In genomic region chr11:95520765-95521542, GRCh38 we compare ENCODE assay signal across 1 cellular context.
TF ChIP-seq lines count a peak whose summit lies in the region.

No MANE protein-coding gene starts in this region.

TF ChIP-seq in WTC11, 78 proteins besides CTCF, POLR2A, EP300 and RAD21 (continued from another document):
- TF ChIP-seq, protein P1, sequence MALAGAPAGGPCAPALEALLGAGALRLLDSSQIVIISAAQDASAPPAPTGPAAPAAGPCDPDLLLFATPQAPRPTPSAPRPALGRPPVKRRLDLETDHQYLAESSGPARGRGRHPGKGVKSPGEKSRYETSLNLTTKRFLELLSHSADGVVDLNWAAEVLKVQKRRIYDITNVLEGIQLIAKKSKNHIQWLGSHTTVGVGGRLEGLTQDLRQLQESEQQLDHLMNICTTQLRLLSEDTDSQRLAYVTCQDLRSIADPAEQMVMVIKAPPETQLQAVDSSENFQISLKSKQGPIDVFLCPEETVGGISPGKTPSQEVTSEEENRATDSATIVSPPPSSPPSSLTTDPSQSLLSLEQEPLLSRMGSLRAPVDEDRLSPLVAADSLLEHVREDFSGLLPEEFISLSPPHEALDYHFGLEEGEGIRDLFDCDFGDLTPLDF (CRISPR knock-in tag; IDR thresholded peaks at IDR 0.05) = no peak
- TF ChIP-seq ZNF416 (CRISPR knock-in tag; IDR thresholded peaks at IDR 0.05) (no peak), E2F5 (CRISPR knock-in tag; IDR thresholded peaks at IDR 0.05) (no peak)
